ENCODE assay signal across 8 cellular contexts in genomic region chr5:38551020-38552017, GRCh38.
DNase-seq lines count a peak whose midpoint lies in the region; ATAC-seq, FAIRE-seq and TF ChIP-seq lines count a peak whose summit lies in the region.

No MANE protein-coding gene starts in this region.

- TF ChIP-seq CTCF in fibroblast of mammary gland (conservative IDR thresholded peaks at IDR 0.05; ENCODE audit: control insufficient read depth, insufficient read depth, low read depth, low read length), result peak; percentile 82

- ATAC-seq in HG03159 (IDR thresholded peaks at IDR 0.05; ENCODE audit: unreplicated experiment) (peak; percentile 74), GM18511 (IDR thresholded peaks at IDR 0.05; ENCODE audit: unreplicated experiment) (no peak)

- FAIRE-seq in RCC 7860 (lab: Jason Lieb, UNC), result peak; percentile 80

- H3K4me3 ChIP-seq in fibroblast of mammary gland (ENCODE audit: control insufficient read depth, low read depth, low read length), result no peak overlapping the region

- DNase-seq in SKM-1 treated with dmso at 0.1 percent for 144 hours (lab: John Stamatoyannopoulos, UW; ENCODE audit: unreplicated experiment) (peak; percentile 4), SKM-1 (lab: John Stamatoyannopoulos, UW; ENCODE audit: unreplicated experiment) (no peak), RCC 7860 (ENCODE audit: low spot score) (peak; percentile 48), fibroblast of mammary gland (ENCODE audit: low read depth) (peak; percentile 78), putamen (ENCODE audit: low spot score) (peak; percentile 40), GF-D8 (lab: John Stamatoyannopoulos, UW) (no peak)

Comparison
In these comparisons a context has a peak if more than half of its experiments do, and no peak if none do; other contexts are left out.
1. DNase-seq: peak in SKM-1 treated with dmso at 0.1 percent for 144 hours (single experiment), RCC 7860 (single experiment), fibroblast of mammary gland (single experiment) and putamen (single experiment); none in SKM-1 (single experiment) and GF-D8 (single experiment).